In the genomic region with DNA sequence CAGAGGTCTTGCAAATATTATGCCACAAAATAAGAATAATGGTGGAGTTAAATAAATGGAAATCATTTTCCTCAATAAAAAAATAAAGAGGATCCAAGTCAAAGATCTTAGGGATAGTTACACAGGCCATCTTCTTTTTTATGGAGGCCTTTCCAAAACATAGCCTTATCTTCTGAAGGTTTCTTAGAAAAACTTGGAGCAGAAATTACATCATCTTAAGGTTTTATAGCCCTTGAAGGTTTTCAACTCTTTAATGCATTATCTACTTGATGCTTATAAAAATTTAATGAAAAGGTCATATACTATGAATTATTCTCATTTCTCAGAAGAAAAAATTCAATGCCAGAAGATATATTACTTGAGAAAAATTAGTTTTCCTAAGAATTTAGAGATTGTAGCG, we compare ENCODE assay signal across 36 cellular contexts.
"Had no signal": no experiment of that assay in that cellular context is flagged by ENCODE, and none has a peak within 500 bp of the region (broad histone marks: within the 10 kb centered on the region; RNA-seq: fewer than 3 reads in every experiment).

No MANE protein-coding gene starts in this region.

- H3K9me3 ChIP-seq: MG63 had no signal

- H3K36me3 ChIP-seq: MG63 had no signal

- H3K4me3 ChIP-seq: MG63 had no signal

- H3K27me3 ChIP-seq: MG63 had no signal

- DNase-seq: Karpas-422, Kasumi-1, MG63, MM.1S, MV-4-11, NCI-H1048, NCI-H1092, NCI-H1092 treated with DMSO at 0.1 percent for 48 hours, NCI-H1105, NCI-H1105 treated with DMSO at 0.1 percent for 48 hours, NCI-H1417, NCI-H1417 treated with DMSO at 0.1 percent for 48 hours, NCI-H1436, NCI-H1436 treated with DMSO at 0.1 percent for 48 hours, NCI-H146, NCI-H1694, NCI-H1694 treated with DMSO at 0.1 percent for 48 hours, NCI-H187, NCI-H187 treated with DMSO at 0.1 percent for 48 hours, NCI-H1930, NCI-H2029, NCI-H2029 treated with DMSO at 0.1 percent for 48 hours, NCI-H2081, NCI-H2081 treated with DMSO at 0.1 percent for 48 hours, NCI-H2107, NCI-H2171, NCI-H2171 treated with DMSO at 0.1 percent for 48 hours, NCI-H2227 treated with DMSO at 0.1 percent for 48 hours, NCI-H226, NCI-H345, NCI-H446, NCI-H446 treated with DMSO at 0.1 percent for 48 hours, NCI-H510A, NCI-H510A treated with DMSO at 0.1 percent for 48 hours, NCI-H524, NCI-H524 treated with DMSO at 0.1 percent for 48 hours had no signal
